ENCODE assay signal across 9 cellular contexts in the genomic region with DNA sequence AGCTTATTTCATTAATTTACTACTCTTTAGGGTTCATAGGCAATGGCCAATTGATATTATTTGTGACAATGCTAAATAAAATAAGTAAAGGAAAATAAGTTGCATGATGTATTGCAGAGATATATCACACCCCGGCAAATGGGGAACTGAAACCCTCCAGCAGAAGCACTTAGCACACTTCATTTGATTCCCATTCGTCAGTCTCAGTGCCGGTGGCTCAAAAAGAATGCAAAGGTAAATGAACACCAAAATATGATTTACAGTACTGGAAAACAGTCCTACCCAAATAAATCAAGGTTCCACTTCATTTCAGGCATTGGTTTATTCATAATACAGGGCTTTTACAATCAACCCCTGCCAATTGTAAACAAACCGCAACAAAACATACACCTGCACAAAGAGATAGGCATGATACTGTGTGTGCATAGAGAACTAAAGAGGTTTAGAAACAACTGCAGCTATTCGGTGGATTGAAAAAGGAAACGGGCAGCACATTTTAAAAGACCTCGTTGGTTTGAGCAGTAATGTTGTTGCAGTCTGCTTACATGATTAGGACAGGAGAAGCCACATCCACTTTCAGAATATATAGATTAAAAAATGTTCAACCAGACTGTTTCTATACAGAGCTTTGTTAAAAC.
A peak's percentile ranks its signal among the peaks of the same experiment; 100 is the strongest.
DNase-seq lines count a peak whose midpoint lies in the region; ATAC-seq, FAIRE-seq and TF ChIP-seq lines count a peak whose summit lies in the region.
"Had no signal": no experiment of that assay in that cellular context is flagged by ENCODE, and none has a peak within 500 bp of the region (broad histone marks: within the 10 kb centered on the region; RNA-seq: fewer than 3 reads in every experiment).

No MANE protein-coding gene starts in this region.

- peak; percentile 94 for ATAC-seq in GM21723 (IDR thresholded peaks at IDR 0.05; ENCODE audit: unreplicated experiment)
- peak; percentile 97 for ATAC-seq in HG03521 (IDR thresholded peaks at IDR 0.05; ENCODE audit: unreplicated experiment)
- ATAC-seq: activated CD8-positive, alpha-beta T cell treated with anti-CD3 and anti-CD28 coated beads for 36 hours had no signal

- TF ChIP-seq CTCF in OCI-LY3 (IDR thresholded peaks at IDR 0.05; ENCODE audit: low read depth, low read length) (no peak), foreskin fibroblast (IDR thresholded peaks at IDR 0.05; ENCODE audit: low read depth, low read length) (no peak)

- no peaks in the 10 kb centered on the region for H4K20me1 ChIP-seq in OCI-LY3 (ENCODE audit: insufficient read depth, low read length)

- FAIRE-seq in GM18507 (lab: Jason Lieb, UNC) = peak; percentile 80

- peak overlapping the region; percentile 65 for H3K4me3 ChIP-seq in OCI-LY3 (ENCODE audit: low read length)
- no peak overlapping the region for H3K4me3 ChIP-seq in foreskin fibroblast (ENCODE audit: low read depth in 1 of 2, low read length in 2 of 2)

- H2AFZ ChIP-seq in OCI-LY3 (ENCODE audit: low read depth, low read length) = no peak overlapping the region

- H3K9me3 ChIP-seq in OCI-LY3 (ENCODE audit: insufficient read depth, low read length) = no peaks in the 10 kb centered on the region

- H3K9ac ChIP-seq in OCI-LY3 (ENCODE audit: low read length) = no peak overlapping the region; the same call in 1 of the 2 replicates

- H3K79me2 ChIP-seq in OCI-LY3 (ENCODE audit: low read length) = no peaks in the 10 kb centered on the region

- peaks cover 15% of the 10 kb centered on the region for H3K4me1 ChIP-seq in OCI-LY3 (ENCODE audit: low read length)

- H3K4me2 ChIP-seq in OCI-LY3 (ENCODE audit: low read length) = peak overlapping the region; percentile 87

- peak; percentile 8 for DNase-seq in GM18507 (ENCODE audit: extremely low spot score, insufficient read length, low read depth)
- no peak for DNase-seq in effector CD8-positive, alpha-beta T cell (lab: John Stamatoyannopoulos, UW)
- no peak for DNase-seq in NCI-H2171 (lab: John Stamatoyannopoulos, UW)
- no peak for DNase-seq in activated gamma-delta T cell (lab: John Stamatoyannopoulos, UW)
- DNase-seq in foreskin fibroblast = no peak
- DNase-seq: activated CD8-positive, alpha-beta T cell treated with anti-CD3 and anti-CD28 coated beads for 36 hours had no signal

- H3K27ac ChIP-seq in OCI-LY3 (ENCODE audit: low read length) = no peak overlapping the region

- no peaks in the 10 kb centered on the region; the same call in 1 of the 2 replicates for H3K27me3 ChIP-seq in OCI-LY3 (ENCODE audit: low read depth, low read length)

- no peaks in the 10 kb centered on the region for H3K36me3 ChIP-seq in OCI-LY3 (replicated peaks; ENCODE audit: low read depth, low read length)
